Comparison of ENCODE assay signal across 2 cellular contexts in genomic region chr3:56938545-56938944, GRCh38.
TF ChIP-seq lines count a peak whose summit lies in the region.

No MANE protein-coding gene starts in this region.

TF ChIP-seq in SK-N-SH treated with all-trans-retinoic acid at 6 μM for 48 hours, 23 proteins besides CTCF, POLR2A, EP300 and RAD21 (continued from another document):
- no peak for TF ChIP-seq CSRNP3 (CRISPR knock-in tag; IDR thresholded peaks at IDR 0.05)
- no peak for TF ChIP-seq ZFP3 (CRISPR knock-in tag; IDR thresholded peaks at IDR 0.05)
- TF ChIP-seq ZFP30 (CRISPR knock-in tag; IDR thresholded peaks at IDR 0.05) = no peak
- no peak for TF ChIP-seq ZC3H10 (CRISPR knock-in tag; IDR thresholded peaks at IDR 0.05)
- no peak for TF ChIP-seq PATZ1 (CRISPR knock-in tag; IDR thresholded peaks at IDR 0.05; ENCODE audit: borderline replicate concordance)
- no peak for TF ChIP-seq RARB (CRISPR knock-in tag; IDR thresholded peaks at IDR 0.05)
- no peak for TF ChIP-seq SNAI2 (CRISPR knock-in tag; IDR thresholded peaks at IDR 0.05)

TF ChIP-seq in WTC11, 78 proteins besides CTCF, POLR2A, EP300 and RAD21 (continued from another document):
- no peak for TF ChIP-seq TP53 (CRISPR knock-in tag; IDR thresholded peaks at IDR 0.05)
- no peak for TF ChIP-seq ARID4B (CRISPR knock-in tag; IDR thresholded peaks at IDR 0.05; ENCODE audit: borderline replicate concordance)
- TF ChIP-seq CDX4 (CRISPR knock-in tag; IDR thresholded peaks at IDR 0.05; ENCODE audit: borderline replicate concordance) = no peak
- no peak for TF ChIP-seq OVOL2 (CRISPR knock-in tag; IDR thresholded peaks at IDR 0.05; ENCODE audit: borderline replicate concordance)
- TF ChIP-seq ETV6 (CRISPR knock-in tag; IDR thresholded peaks at IDR 0.05) = no peak
- TF ChIP-seq GTF2I (CRISPR knock-in tag; conservative IDR thresholded peaks at IDR 0.05) = no peak
- no peak for TF ChIP-seq CBFB (CRISPR knock-in tag; IDR thresholded peaks at IDR 0.05; ENCODE audit: low read depth)
